Comparison of ENCODE assay signal across 1 cellular context in the genomic region with DNA sequence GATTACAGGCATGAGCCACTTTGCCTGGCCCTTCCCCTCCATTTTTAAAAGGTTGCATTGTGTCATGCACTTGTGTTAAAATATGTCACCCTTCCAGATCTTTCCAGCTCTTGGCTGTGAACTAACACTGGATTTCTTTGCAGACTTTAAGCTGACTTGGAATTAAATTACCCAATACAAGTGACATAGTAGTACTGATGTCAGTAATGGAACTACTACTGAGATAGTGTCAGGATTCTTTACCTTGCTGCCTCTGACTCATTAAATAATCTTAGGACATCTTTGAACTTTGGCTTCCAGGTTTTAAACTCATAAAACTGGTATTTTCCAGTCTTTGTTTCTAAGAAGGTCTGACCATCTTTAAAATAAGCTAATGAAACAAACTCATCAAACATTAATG.
TF ChIP-seq lines count a peak whose summit lies in the region.

No MANE protein-coding gene starts in this region.

TF ChIP-seq in HepG2, 621 proteins besides CTCF, POLR2A, EP300 and RAD21 (continued from another document):
- TF ChIP-seq, protein P1, sequence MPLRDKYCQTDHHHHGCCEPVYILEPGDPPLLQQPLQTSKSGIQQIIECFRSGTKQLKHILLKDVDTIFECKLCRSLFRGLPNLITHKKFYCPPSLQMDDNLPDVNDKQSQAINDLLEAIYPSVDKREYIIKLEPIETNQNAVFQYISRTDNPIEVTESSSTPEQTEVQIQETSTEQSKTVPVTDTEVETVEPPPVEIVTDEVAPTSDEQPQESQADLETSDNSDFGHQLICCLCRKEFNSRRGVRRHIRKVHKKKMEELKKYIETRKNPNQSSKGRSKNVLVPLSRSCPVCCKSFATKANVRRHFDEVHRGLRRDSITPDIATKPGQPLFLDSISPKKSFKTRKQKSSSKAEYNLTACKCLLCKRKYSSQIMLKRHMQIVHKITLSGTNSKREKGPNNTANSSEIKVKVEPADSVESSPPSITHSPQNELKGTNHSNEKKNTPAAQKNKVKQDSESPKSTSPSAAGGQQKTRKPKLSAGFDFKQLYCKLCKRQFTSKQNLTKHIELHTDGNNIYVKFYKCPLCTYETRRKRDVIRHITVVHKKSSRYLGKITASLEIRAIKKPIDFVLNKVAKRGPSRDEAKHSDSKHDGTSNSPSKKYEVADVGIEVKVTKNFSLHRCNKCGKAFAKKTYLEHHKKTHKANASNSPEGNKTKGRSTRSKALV (CRISPR knock-in tag; IDR thresholded peaks at IDR 0.05), result no peak
- TF ChIP-seq KDM5B (CRISPR knock-in tag; IDR thresholded peaks at IDR 0.05; ENCODE audit: borderline replicate concordance) (no peak), IKZF1 (IDR thresholded peaks at IDR 0.05) (no peak), ZNF850 (CRISPR knock-in tag; conservative IDR thresholded peaks at IDR 0.05) (no peak), RXRB (CRISPR knock-in tag; IDR thresholded peaks at IDR 0.05; ENCODE audit: borderline replicate concordance) (no peak), CBX2 (IDR thresholded peaks at IDR 0.05; ENCODE audit: low read depth, low read length) (no peak), CBX2 (CRISPR knock-in tag; IDR thresholded peaks at IDR 0.05; ENCODE audit: low read depth) (no peak), ZNF589 (CRISPR knock-in tag; conservative IDR thresholded peaks at IDR 0.05) (no peak), ZNF329 (CRISPR knock-in tag; IDR thresholded peaks at IDR 0.05; ENCODE audit: low read depth) (no peak), ZBTB3 (CRISPR knock-in tag; IDR thresholded peaks at IDR 0.05; ENCODE audit: borderline replicate concordance, low read depth) (no peak), NFKB2 (CRISPR knock-in tag; IDR thresholded peaks at IDR 0.05; ENCODE audit: borderline replicate concordance) (no peak)
- TF ChIP-seq, protein P2, sequence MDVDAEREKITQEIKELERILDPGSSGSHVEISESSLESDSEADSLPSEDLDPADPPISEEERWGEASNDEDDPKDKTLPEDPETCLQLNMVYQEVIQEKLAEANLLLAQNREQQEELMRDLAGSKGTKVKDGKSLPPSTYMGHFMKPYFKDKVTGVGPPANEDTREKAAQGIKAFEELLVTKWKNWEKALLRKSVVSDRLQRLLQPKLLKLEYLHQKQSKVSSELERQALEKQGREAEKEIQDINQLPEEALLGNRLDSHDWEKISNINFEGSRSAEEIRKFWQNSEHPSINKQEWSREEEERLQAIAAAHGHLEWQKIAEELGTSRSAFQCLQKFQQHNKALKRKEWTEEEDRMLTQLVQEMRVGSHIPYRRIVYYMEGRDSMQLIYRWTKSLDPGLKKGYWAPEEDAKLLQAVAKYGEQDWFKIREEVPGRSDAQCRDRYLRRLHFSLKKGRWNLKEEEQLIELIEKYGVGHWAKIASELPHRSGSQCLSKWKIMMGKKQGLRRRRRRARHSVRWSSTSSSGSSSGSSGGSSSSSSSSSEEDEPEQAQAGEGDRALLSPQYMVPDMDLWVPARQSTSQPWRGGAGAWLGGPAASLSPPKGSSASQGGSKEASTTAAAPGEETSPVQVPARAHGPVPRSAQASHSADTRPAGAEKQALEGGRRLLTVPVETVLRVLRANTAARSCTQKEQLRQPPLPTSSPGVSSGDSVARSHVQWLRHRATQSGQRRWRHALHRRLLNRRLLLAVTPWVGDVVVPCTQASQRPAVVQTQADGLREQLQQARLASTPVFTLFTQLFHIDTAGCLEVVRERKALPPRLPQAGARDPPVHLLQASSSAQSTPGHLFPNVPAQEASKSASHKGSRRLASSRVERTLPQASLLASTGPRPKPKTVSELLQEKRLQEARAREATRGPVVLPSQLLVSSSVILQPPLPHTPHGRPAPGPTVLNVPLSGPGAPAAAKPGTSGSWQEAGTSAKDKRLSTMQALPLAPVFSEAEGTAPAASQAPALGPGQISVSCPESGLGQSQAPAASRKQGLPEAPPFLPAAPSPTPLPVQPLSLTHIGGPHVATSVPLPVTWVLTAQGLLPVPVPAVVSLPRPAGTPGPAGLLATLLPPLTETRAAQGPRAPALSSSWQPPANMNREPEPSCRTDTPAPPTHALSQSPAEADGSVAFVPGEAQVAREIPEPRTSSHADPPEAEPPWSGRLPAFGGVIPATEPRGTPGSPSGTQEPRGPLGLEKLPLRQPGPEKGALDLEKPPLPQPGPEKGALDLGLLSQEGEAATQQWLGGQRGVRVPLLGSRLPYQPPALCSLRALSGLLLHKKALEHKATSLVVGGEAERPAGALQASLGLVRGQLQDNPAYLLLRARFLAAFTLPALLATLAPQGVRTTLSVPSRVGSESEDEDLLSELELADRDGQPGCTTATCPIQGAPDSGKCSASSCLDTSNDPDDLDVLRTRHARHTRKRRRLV (CRISPR knock-in tag; IDR thresholded peaks at IDR 0.05), result no peak
